In the genomic region with DNA sequence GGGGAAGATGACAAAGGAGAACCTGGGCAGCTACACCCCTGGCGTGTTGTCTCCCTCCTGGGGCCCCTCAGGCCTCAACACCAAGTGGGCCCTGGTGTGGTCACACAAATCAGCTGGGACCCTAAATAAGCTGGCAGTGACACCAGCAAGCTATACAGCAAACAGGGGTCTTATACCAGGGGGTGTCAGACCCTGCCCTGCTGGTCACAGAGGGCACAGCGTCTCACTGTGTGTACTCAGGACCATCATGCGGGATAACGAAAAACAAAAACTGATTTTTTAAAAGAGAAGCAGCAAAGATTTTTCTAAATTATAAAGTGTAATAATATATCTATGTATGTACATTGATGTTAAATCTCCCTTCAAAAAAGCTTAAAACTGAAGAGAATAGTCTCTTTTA, we compare ENCODE assay signal across 26 cellular contexts.
DNase-seq lines count a peak whose midpoint lies in the region; ATAC-seq, FAIRE-seq and TF ChIP-seq lines count a peak whose summit lies in the region.
"Had no signal": no experiment of that assay in that cellular context is flagged by ENCODE, and none has a peak within 500 bp of the region (broad histone marks: within the 10 kb centered on the region; RNA-seq: fewer than 3 reads in every experiment).

No MANE protein-coding gene starts in this region.

- in situ Hi-C loops in HepG2 (cut with HindIII; ENCODE audit: extremely low pct_ligation_motif_present, low pct_unique_long_range_greater_than_20kb) = no loop called here

- H3K27me3 ChIP-seq in HepG2 (ENCODE audit: control insufficient read depth in 1 of 2, insufficient read depth in 2 of 2, low read length in 2 of 2) (no peaks in the 10 kb centered on the region), right lobe of liver (no peaks in the 10 kb centered on the region), endodermal cell (ENCODE audit: control insufficient read depth, insufficient read depth, low read length, poor library complexity, severe bottlenecking) (no peaks in the 10 kb centered on the region), psoas muscle (ENCODE audit: insufficient read depth in 3 of 3, low read length in 2 of 3) (no peaks in the 10 kb centered on the region)
- H3K27me3 ChIP-seq: BLaER1 had no signal

- CTCF ChIA-PET in HepG2 (lab: Yijun Ruan, JAX; ENCODE audit: low intra/inter-chr PET ratio, low total read pairs) = interaction anchor here (1.7 kb wide), 1 partner anchor 123 kb away, joined by 8 read pairs; no protein-coding TSS in a partner anchor

- no peak for FAIRE-seq in HepG2 (lab: Jason Lieb, UNC)
- FAIRE-seq: GM18507 had no signal

- no peak overlapping the region for H3K4me3 Mint-ChIP-seq in endodermal cell
- H3K4me3 Mint-ChIP-seq: CD4-positive, CD25-positive, alpha-beta regulatory T cell had no signal

- H3K9me3 ChIP-seq in HepG2 (ENCODE audit: low read length) (no peaks in the 10 kb centered on the region), right lobe of liver (no peaks in the 10 kb centered on the region), endodermal cell (ENCODE audit: control insufficient read depth, low read length) (no peaks in the 10 kb centered on the region), psoas muscle (no peaks in the 10 kb centered on the region)
- H3K9me3 ChIP-seq: BLaER1 had no signal

- H3K4me3 ChIP-seq in HepG2 (replicated peaks in 1 of 3; ENCODE audit: insufficient read depth in 1 of 3, low read depth in 2 of 3, low read length in 3 of 3) (no peak overlapping the region), right lobe of liver (no peak overlapping the region), endodermal cell (ENCODE audit: low read length) (no peak overlapping the region), psoas muscle (no peak overlapping the region)
- H3K4me3 ChIP-seq: BLaER1 had no signal

- H3K27me3 Mint-ChIP-seq in endodermal cell (ENCODE audit: insufficient read depth) = no peaks in the 10 kb centered on the region
- H3K27me3 Mint-ChIP-seq: CD4-positive, CD25-positive, alpha-beta regulatory T cell had no signal

- 91% methylated on average over 4 of the region's 4 CpGs for WGBS in HepG2 (ENCODE audit: low lambda C conversion rate)
- WGBS in right lobe of liver (ENCODE audit: insufficient coverage, low coverage, low lambda C conversion rate, missing lambda C conversion rate) = 98% methylated on average over 4 of the region's 4 CpGs
- 87% methylated on average over 3 of the region's 4 CpGs; no CpG with 5 or more reads in 1 of the 2 experiments for WGBS in endodermal cell (ENCODE audit: insufficient coverage in 1 of 2, insufficient read length in 1 of 2), 2 experiments
- WGBS in psoas muscle, 3 donors = 94 to 99% (median 98%) methylated on average over 4 of the region's 4 CpGs

- no peaks in the 10 kb centered on the region for H3K4me1 Mint-ChIP-seq in endodermal cell

- ATAC-seq in HepG2 (peak; percentile 42; the same call in 2 of the 3 replicates), right lobe of liver (no peak), psoas muscle (no peak), HG02623 (IDR thresholded peaks at IDR 0.05; ENCODE audit: unreplicated experiment) (no peak)
- ATAC-seq: Panc1 had no signal

- no peak for TF ChIP-seq RAD21 in HepG2 (CRISPR knock-in tag; IDR thresholded peaks at IDR 0.05)

- H3K9ac ChIP-seq in HepG2 (ENCODE audit: insufficient read depth, low read depth, low read length) = no peak overlapping the region
- H3K9ac ChIP-seq in endodermal cell (ENCODE audit: extremely low read depth, low read length, poor library complexity, severe bottlenecking) = no peak overlapping the region
- H3K9ac ChIP-seq: BLaER1 had no signal

- no peak for TF ChIP-seq EP300 in HepG2 (IDR thresholded peaks at IDR 0.05; ENCODE audit: low read depth in 2 of 2, low read length in 2 of 2)
- no peak for TF ChIP-seq EP300 in HepG2 (CRISPR knock-in tag; IDR thresholded peaks at IDR 0.05; ENCODE audit: borderline replicate concordance)

- H3K27ac ChIP-seq in HepG2 (ENCODE audit: extremely low read length, insufficient read depth, low read length) = no peak overlapping the region
- no peak overlapping the region for H3K27ac ChIP-seq in right lobe of liver
- H3K27ac ChIP-seq in endodermal cell (ENCODE audit: low read depth, low read length) = no peak overlapping the region
- H3K27ac ChIP-seq in psoas muscle = peak overlapping the region; percentile 61
- H3K27ac ChIP-seq: BLaER1, HL-60, RWPE1 had no signal

- no peaks in the 10 kb centered on the region for H3K9me3 Mint-ChIP-seq in endodermal cell
- H3K9me3 Mint-ChIP-seq: CD4-positive, CD25-positive, alpha-beta regulatory T cell had no signal

- no peak overlapping the region for H3K4me2 ChIP-seq in HepG2 (ENCODE audit: low read depth, low read length)
- H3K4me2 ChIP-seq: BLaER1 had no signal

- DNase-seq in HepG2 (ENCODE audit: low spot score) (no peak), right lobe of liver (no peak), endodermal cell (no peak), psoas muscle (no peak), MV-4-11 (lab: John Stamatoyannopoulos, UW) (no peak)
- no peak for DNase-seq in activated T-cell treated with anti-CD3 and anti-CD28 coated beads, Interleukin-2, amount 50 U/mL, for 48 hours
- DNase-seq: 8988T; CD4-positive, CD25-positive, alpha-beta regulatory T cell; DMS153; DND-41; GOT3; NCI-H1092; NCI-H1417 treated with DMSO at 0.1 percent for 48 hours; NCI-H1694 treated with DMSO at 0.1 percent for 48 hours; NCI-H2081 treated with DMSO at 0.1 percent for 48 hours; NCI-H2171; NCI-H226; NCI-H510A; NCI-H69; SHP77 had no signal

- no peak overlapping the region for H2AFZ ChIP-seq in HepG2 (ENCODE audit: low read length)

- H3K36me3 ChIP-seq in HepG2 (replicated peaks in 1 of 2; ENCODE audit: control insufficient read depth in 1 of 2, insufficient read depth in 2 of 2, low read length in 2 of 2) = no peaks in the 10 kb centered on the region
- no peaks in the 10 kb centered on the region for H3K36me3 ChIP-seq in right lobe of liver
- no peaks in the 10 kb centered on the region for H3K36me3 ChIP-seq in endodermal cell (ENCODE audit: control insufficient read depth, insufficient read depth, low read length)
- no peaks in the 10 kb centered on the region for H3K36me3 ChIP-seq in psoas muscle (ENCODE audit: insufficient read depth in 1 of 2, low read depth in 1 of 2)

- no peaks in the 10 kb centered on the region for H3K79me2 ChIP-seq in HepG2 (ENCODE audit: insufficient read depth, low read length)

- TF ChIP-seq POLR2A in HepG2 (IDR thresholded peaks at IDR 0.05; ENCODE audit: insufficient read depth in 1 of 2, low read depth in 2 of 2, low read length in 2 of 2) (no peak), right lobe of liver (IDR thresholded peaks at IDR 0.05) (no peak)

- no TSS peak for BruUV-seq in HepG2 (replicated peaks; lab: Mats Ljungman, UMichigan)

- peaks cover 2% of the 10 kb centered on the region for H3K36me3 Mint-ChIP-seq in endodermal cell (ENCODE audit: low read depth)

- H3K4me1 ChIP-seq in HepG2 (ENCODE audit: insufficient read depth, low read length) (no peaks in the 10 kb centered on the region), right lobe of liver (no peaks in the 10 kb centered on the region), endodermal cell (ENCODE audit: control insufficient read depth, insufficient read depth, low read length) (no peaks in the 10 kb centered on the region), psoas muscle (peaks cover 27% of the 10 kb centered on the region)

- no peaks in the 10 kb centered on the region for H4K20me1 ChIP-seq in HepG2 (ENCODE audit: insufficient read depth, low read length)
- H4K20me1 ChIP-seq: BLaER1 had no signal

- no peak for TF ChIP-seq CTCF in HepG2 (CRISPR knock-in tag; IDR thresholded peaks at IDR 0.05)
- no peak for TF ChIP-seq CTCF in right lobe of liver (IDR thresholded peaks at IDR 0.05)
- TF ChIP-seq CTCF in endodermal cell (conservative IDR thresholded peaks at IDR 0.05) = peak; percentile 61
- no peak for TF ChIP-seq CTCF in psoas muscle (IDR thresholded peaks at IDR 0.05)

- POLR2A ChIA-PET in HepG2 (lab: Yijun Ruan, JAX) = no interaction called here

- H3K27ac Mint-ChIP-seq in endodermal cell = peak overlapping the region; percentile 27

- intact Hi-C loops in HepG2 (cut with micrococcal nuclease; ENCODE audit: unreplicated experiment) = loop anchor here (1.0 kb wide), 1 partner anchor 124 kb away; no protein-coding TSS in a partner anchor
- intact Hi-C loops in right lobe of liver (cut with DNase I) = no loop called here
- intact Hi-C loops in psoas muscle (cut with DNase I) = loop anchor here in 1 of 2 donors (10.0 kb wide), 1 partner anchor 122 kb away; no protein-coding TSS in a partner anchor

TF ChIP-seq in HepG2, 621 proteins besides CTCF, POLR2A, EP300 and RAD21:
- TF ChIP-seq, protein P1, sequence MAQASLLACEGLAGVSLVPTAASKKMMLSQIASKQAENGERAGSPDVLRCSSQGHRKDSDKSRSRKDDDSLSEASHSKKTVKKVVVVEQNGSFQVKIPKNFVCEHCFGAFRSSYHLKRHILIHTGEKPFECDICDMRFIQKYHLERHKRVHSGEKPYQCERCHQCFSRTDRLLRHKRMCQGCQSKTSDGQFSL (CRISPR knock-in tag; IDR thresholded peaks at IDR 0.05) = no peak
- no peak for TF ChIP-seq FOXK1 (CRISPR knock-in tag; IDR thresholded peaks at IDR 0.05; ENCODE audit: borderline replicate concordance, low read depth)
- TF ChIP-seq, protein P2, sequence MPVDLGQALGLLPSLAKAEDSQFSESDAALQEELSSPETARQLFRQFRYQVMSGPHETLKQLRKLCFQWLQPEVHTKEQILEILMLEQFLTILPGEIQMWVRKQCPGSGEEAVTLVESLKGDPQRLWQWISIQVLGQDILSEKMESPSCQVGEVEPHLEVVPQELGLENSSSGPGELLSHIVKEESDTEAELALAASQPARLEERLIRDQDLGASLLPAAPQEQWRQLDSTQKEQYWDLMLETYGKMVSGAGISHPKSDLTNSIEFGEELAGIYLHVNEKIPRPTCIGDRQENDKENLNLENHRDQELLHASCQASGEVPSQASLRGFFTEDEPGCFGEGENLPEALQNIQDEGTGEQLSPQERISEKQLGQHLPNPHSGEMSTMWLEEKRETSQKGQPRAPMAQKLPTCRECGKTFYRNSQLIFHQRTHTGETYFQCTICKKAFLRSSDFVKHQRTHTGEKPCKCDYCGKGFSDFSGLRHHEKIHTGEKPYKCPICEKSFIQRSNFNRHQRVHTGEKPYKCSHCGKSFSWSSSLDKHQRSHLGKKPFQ (CRISPR knock-in tag; IDR thresholded peaks at IDR 0.05; ENCODE audit: insufficient replicate concordance) = no peak
